ENCODE assay signal across 19 cellular contexts in genomic region chr14:20417250-20418186, GRCh38. TPM values are rescaled to one million over a fixed set of nuclear protein-coding genes. Genes with fewer than 3 reads are reported as not detected.
A peak's percentile ranks its signal among the peaks of the same experiment; 100 is the strongest.
DNase-seq lines count a peak whose midpoint lies in the region; ATAC-seq, FAIRE-seq and TF ChIP-seq lines count a peak whose summit lies in the region.
"Had no signal": no experiment of that assay in that cellular context is flagged by ENCODE, and none has a peak within 500 bp of the region (broad histone marks: within the 10 kb centered on the region; RNA-seq: fewer than 3 reads in every experiment).

No MANE protein-coding gene starts in this region.

- H3K4me3 ChIP-seq in LNCaP clone FGC (ENCODE audit: low read depth, low read length) (no peak overlapping the region), upper lobe of right lung (no peak overlapping the region), lower lobe of right lung (no peak overlapping the region)
- H3K4me3 ChIP-seq: MG63 had no signal

- H3K4me1 ChIP-seq in upper lobe of right lung: peaks cover 5% of the 10 kb centered on the region
- H3K4me1 ChIP-seq in lower lobe of right lung: peaks cover 18% of the 10 kb centered on the region

- peak; percentile 71 for FAIRE-seq in islet of Langerhans (lab: Jason Lieb, UNC)
- FAIRE-seq: HTR-8/SVneo had no signal

- intact Hi-C loops in upper lobe of right lung (cut with DNase I) (no loop called here), lower lobe of right lung (cut with DNase I) (no loop called here)

- H3K9me3 ChIP-seq in upper lobe of right lung (no peaks in the 10 kb centered on the region), lower lobe of right lung (no peaks in the 10 kb centered on the region)
- H3K9me3 ChIP-seq: MG63, neutrophil had no signal

- DNase-seq in COR-L47 (lab: John Stamatoyannopoulos, UW): peak; percentile 84
- DNase-seq in LNCaP clone FGC (ENCODE audit: low read depth): peak; percentile 38
- peak; percentile 70 for DNase-seq in NCI-H2171 treated with DMSO at 0.1 percent for 48 hours (lab: John Stamatoyannopoulos, UW)
- DNase-seq in SIG-M5 treated with dmso at 0.1 percent for 504 hours (lab: John Stamatoyannopoulos, UW; ENCODE audit: unreplicated experiment): no peak
- DNase-seq in stimulated activated CD4-positive, alpha-beta T cell treated with anti-CD3 and anti-CD28 coated beads, Interleukin-4, amount 100 ng/mL, for 24 hours: no peak
- DNase-seq in upper lobe of right lung: no peak
- DNase-seq in lower lobe of right lung: no peak
- DNase-seq: activated B cell treated with CpG ODN at 0.5 μM for 24 hours, amygdala, HCEC 1CT, MG63, midbrain, NCI-H82, right cardiac atrium, RPMI8226, T-helper 1 cell had no signal

- no peaks in the 10 kb centered on the region for H3K36me3 ChIP-seq in upper lobe of right lung
- H3K36me3 ChIP-seq in lower lobe of right lung: no peaks in the 10 kb centered on the region
- H3K36me3 ChIP-seq: MG63, neutrophil had no signal

- ATAC-seq in upper lobe of right lung (no peak), lower lobe of right lung (no peak)
- ATAC-seq: right cardiac atrium had no signal

- H3K27me3 ChIP-seq in upper lobe of right lung: no peaks in the 10 kb centered on the region
- H3K27me3 ChIP-seq in lower lobe of right lung (ENCODE audit: low read depth): no peaks in the 10 kb centered on the region
- H3K27me3 ChIP-seq: MG63, neutrophil had no signal

- TF ChIP-seq CTCF in LNCaP clone FGC (IDR thresholded peaks at IDR 0.05; ENCODE audit: control insufficient read depth, extremely low read depth, insufficient read depth) (no peak), upper lobe of right lung (IDR thresholded peaks at IDR 0.05) (no peak), lower lobe of right lung (IDR thresholded peaks at IDR 0.05) (no peak)

- H3K27ac ChIP-seq in upper lobe of right lung: no peak overlapping the region
- no peak overlapping the region for H3K27ac ChIP-seq in lower lobe of right lung
- H3K27ac ChIP-seq: neutrophil had no signal

RNA-seq across cellular contexts. Expression of gene TEP1, which starts 4.2 kb away (rescaled TPM):
- 48.9 TPM for total RNA-seq in upper lobe of right lung
- total RNA-seq in lower lobe of right lung: 53.6 TPM

RNA-seq across cellular contexts. Expression of gene KLHL33, which starts 18.4 kb away (rescaled TPM):
- total RNA-seq in upper lobe of right lung (0.29 TPM), lower lobe of right lung (0.47 TPM)

RNA-seq across cellular contexts. Expression of gene OSGEP, which starts 37.1 kb away (rescaled TPM):
- total RNA-seq in upper lobe of right lung (33.8 TPM), lower lobe of right lung (32.6 TPM)

RNA-seq across cellular contexts. Expression of gene APEX1, which starts 37.5 kb away (rescaled TPM):
- total RNA-seq in upper lobe of right lung: 101 TPM
- total RNA-seq in lower lobe of right lung: 103 TPM

RNA-seq across cellular contexts. Expression of gene PIP4P1, which starts 43.7 kb away (rescaled TPM):
- total RNA-seq in upper lobe of right lung (40.2 TPM), lower lobe of right lung (37.7 TPM)

Comparison
In these comparisons a context has a peak if more than half of its experiments do, and no peak if none do; other contexts are left out.
1. DNase-seq: peak in COR-L47 (single experiment), LNCaP clone FGC (single experiment) and NCI-H2171 treated with DMSO at 0.1 percent for 48 hours (single experiment); none in SIG-M5 treated with dmso at 0.1 percent for 504 hours (single experiment), stimulated activated CD4-positive, alpha-beta T cell treated with anti-CD3 and anti-CD28 coated beads, Interleukin-4, amount 100 ng/mL, for 24 hours (single experiment), upper lobe of right lung (single experiment) and lower lobe of right lung (single experiment).